Comparison of ENCODE assay signal across 7 cellular contexts in the genomic region with DNA sequence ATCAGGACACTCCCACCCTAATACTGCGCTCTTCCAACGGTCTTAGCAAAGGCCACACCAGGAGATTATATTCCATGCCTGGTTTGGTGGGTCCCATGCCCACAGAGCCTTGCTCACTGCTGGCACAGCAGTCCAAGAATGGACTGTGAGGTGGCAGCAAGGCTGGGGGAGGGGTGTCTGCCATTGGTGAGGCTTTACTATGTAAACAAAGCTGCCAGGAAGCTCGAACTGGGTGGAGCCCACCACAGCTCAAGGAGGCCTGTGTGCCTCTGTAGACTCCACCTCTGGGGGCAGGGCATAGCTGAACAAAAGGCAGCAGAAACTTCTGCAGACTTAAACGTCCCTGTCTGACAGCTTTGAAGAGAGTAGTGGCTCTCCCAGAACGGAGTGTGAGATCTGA. TPM values are rescaled to one million over a fixed set of nuclear protein-coding genes. Genes with fewer than 3 reads are reported as not detected.
DNase-seq lines count a peak whose midpoint lies in the region; ATAC-seq and TF ChIP-seq lines count a peak whose summit lies in the region.
"Not testable (repeated sequence)": the region's sequence is repeated elsewhere in the genome, so short reads cannot be mapped to it uniquely, and the experiment has no call there.

No MANE protein-coding gene starts in this region.

- RAD21 ChIA-PET in HCT116 (lab: Charles Lee; ENCODE audit: low non-redundant PET in 1 of 2, low total read pairs in 2 of 2, uncharacterized antibody in 2 of 2, unreplicated experiment in 2 of 2) = not testable (repeated sequence)

- not testable (repeated sequence) for H3K36me3 ChIP-seq in HCT116 (ENCODE audit: control insufficient read depth in 1 of 2, insufficient read depth in 2 of 2, low read length in 2 of 2); PC-3 (ENCODE audit: low read depth, low read length); mucosa of descending colon (ENCODE audit: low read depth)

- H3K27me3 Mint-ChIP-seq in CD4-positive, alpha-beta T cell; activated CD4-positive, alpha-beta T cell treated with anti-CD3 and anti-CD28 coated beads, Interleukin-2, amount 10 ng/mL, durations not matched to agents 7 days and 5 days: not testable (repeated sequence)

- peaks cover 22% of the 10 kb centered on the region for H3K4me1 Mint-ChIP-seq in CD4-positive, alpha-beta T cell (ENCODE audit: low read depth)
- H3K4me1 Mint-ChIP-seq in activated CD4-positive, alpha-beta T cell treated with anti-CD3 and anti-CD28 coated beads, Interleukin-2, amount 10 ng/mL, durations not matched to agents 7 days and 5 days = peaks cover 25% of the 10 kb centered on the region

- H3K9me3 ChIP-seq in CD4-positive, alpha-beta T cell (ENCODE audit: control insufficient read depth, low read length); HCT116 (ENCODE audit: control insufficient read depth in 1 of 2, insufficient read depth in 1 of 2, low read depth in 1 of 2, low read length in 2 of 2); PC-3 (ENCODE audit: low read length); mucosa of descending colon: not testable (repeated sequence)

- POLR2A ChIA-PET in CD4-positive, alpha-beta T cell (lab: Charles Lee) = interaction anchor here (0.8 to 2.7 kb wide), 4 partner anchors 11 to 18 kb away, joined by 3 to 13 read pairs (median 5); a partner anchor contains a TSS
- POLR2A ChIA-PET in HCT116 (lab: Charles Lee) = interaction anchor here (1.4 kb wide), 1 partner anchor 13 kb away, joined by 3 read pairs; a partner anchor contains a TSS
- POLR2A ChIA-PET in PC-3 (lab: Charles Lee; ENCODE audit: unreplicated experiment) = not testable (repeated sequence)
- POLR2A ChIA-PET in activated CD4-positive, alpha-beta T cell treated with anti-CD3 and anti-CD28 coated beads, Interleukin-2, amount 10 ng/mL, durations not matched to agents 7 days and 5 days (lab: Charles Lee) = interaction anchor here (0.6 kb wide), 1 partner anchor 126 kb away, joined by 4 read pairs; no protein-coding TSS in a partner anchor

- not testable (repeated sequence) for H2AFZ ChIP-seq in HCT116 (ENCODE audit: low read depth, low read length, poor library complexity, severe bottlenecking); PC-3 (ENCODE audit: low read length)

- TF ChIP-seq RAD21 in HCT116 (IDR thresholded peaks at IDR 0.05; ENCODE audit: low read depth) = not testable (repeated sequence)

- CTCF ChIA-PET in CD4-positive, alpha-beta T cell (lab: Charles Lee) = interaction anchor here (0.9 kb wide), 1 partner anchor 10 kb away, joined by 3 read pairs; no protein-coding TSS in a partner anchor
- CTCF ChIA-PET in HCT116 (lab: Charles Lee) = interaction anchor here (5.0 kb wide), 1 partner anchor 10 kb away, joined by 19 read pairs; no protein-coding TSS in a partner anchor
- CTCF ChIA-PET in PC-3 (lab: Charles Lee) = not testable (repeated sequence)
- CTCF ChIA-PET in activated CD4-positive, alpha-beta T cell treated with anti-CD3 and anti-CD28 coated beads, Interleukin-2, amount 10 ng/mL, durations not matched to agents 7 days and 5 days (lab: Charles Lee) = interaction anchor here (1.9 kb wide), 1 partner anchor 12 kb away, joined by 10 read pairs; no protein-coding TSS in a partner anchor

- not testable (repeated sequence) for H3K9me2 ChIP-seq in HCT116 (ENCODE audit: insufficient read depth); PC-3 (replicated peaks; ENCODE audit: low read length)

- not testable (repeated sequence) for H3K27ac ChIP-seq in CD4-positive, alpha-beta T cell (ENCODE audit: low read depth, low read length); HCT116 (ENCODE audit: low read depth, low read length); PC-3 (ENCODE audit: low read length)

- H3K36me3 Mint-ChIP-seq in CD4-positive, alpha-beta T cell (ENCODE audit: low read depth) = peaks cover 47% of the 10 kb centered on the region
- peaks cover 53% of the 10 kb centered on the region for H3K36me3 Mint-ChIP-seq in activated CD4-positive, alpha-beta T cell treated with anti-CD3 and anti-CD28 coated beads, Interleukin-2, amount 10 ng/mL, durations not matched to agents 7 days and 5 days (ENCODE audit: low read depth)

- peak overlapping the region; percentile 44 for H3K27ac Mint-ChIP-seq in CD4-positive, alpha-beta T cell
- peak overlapping the region; percentile 71 for H3K27ac Mint-ChIP-seq in activated CD4-positive, alpha-beta T cell treated with anti-CD3 and anti-CD28 coated beads, Interleukin-2, amount 10 ng/mL, durations not matched to agents 7 days and 5 days

- not testable (repeated sequence) for H3K79me2 ChIP-seq in HCT116 (ENCODE audit: insufficient read depth, low read length); PC-3 (ENCODE audit: low read length)

- peak overlapping the region; percentile 39 for H3K4me2 ChIP-seq in HCT116 (ENCODE audit: low read length)
- not testable (repeated sequence) for H3K4me2 ChIP-seq in PC-3 (ENCODE audit: low read length)

- H3K9ac ChIP-seq in HCT116 (ENCODE audit: low read length); PC-3 (ENCODE audit: low read length): not testable (repeated sequence)

- H3K27me3 ChIP-seq in CD4-positive, alpha-beta T cell (ENCODE audit: control insufficient read depth, insufficient read depth, low read length); HCT116 (ENCODE audit: insufficient read depth, low read length); PC-3 (ENCODE audit: low read length): not testable (repeated sequence)

- not testable (repeated sequence) for H3K9me3 Mint-ChIP-seq in CD4-positive, alpha-beta T cell
- H3K9me3 Mint-ChIP-seq in activated CD4-positive, alpha-beta T cell treated with anti-CD3 and anti-CD28 coated beads, Interleukin-2, amount 10 ng/mL, durations not matched to agents 7 days and 5 days = peaks cover 43% of the 10 kb centered on the region

- not testable (repeated sequence) for BruUV-seq in HCT116 (replicated peaks; lab: Mats Ljungman, UMichigan); PC-3 (replicated peaks; lab: Mats Ljungman, UMichigan)

- not testable (repeated sequence) for H3K4me1 ChIP-seq in HCT116 (ENCODE audit: control insufficient read depth in 1 of 2, insufficient read depth in 2 of 2, low read length in 2 of 2); PC-3 (ENCODE audit: insufficient read depth, low read length); mucosa of descending colon (ENCODE audit: low read depth)

- 0 out of 4 replicates have a peak overlapping the region, but pooled peaks of 1 of the 2 experiments have one; percentile 8 for H3K4me3 ChIP-seq in HCT116 (replicated peaks in 1 of 2; ENCODE audit: low read depth in 1 of 2, low read length in 2 of 2)
- H3K4me3 ChIP-seq in PC-3 (ENCODE audit: low read length); mucosa of descending colon: not testable (repeated sequence)

- H3F3A ChIP-seq in PC-3 (ENCODE audit: low read length, unreplicated experiment) = not testable (repeated sequence)

- H4K20me1 ChIP-seq in HCT116 (ENCODE audit: insufficient read depth); PC-3 (ENCODE audit: low read length): not testable (repeated sequence)

- DNase-seq in CD4-positive, alpha-beta T cell = peak in 7 of 10 experiments; percentile 30 to 57 (median 44)
- not testable (repeated sequence) for DNase-seq in HCT116 (ENCODE audit: low read depth, low spot score)
- DNase-seq in PC-3 (peak; percentile 47), mucosa of descending colon (peak in 2 of 3 donors; percentile 34 to 63)
- DNase-seq in activated CD4-positive, alpha-beta T cell treated with anti-CD3 and anti-CD28 coated beads, Interleukin-2, amount 10 ng/mL, durations not matched to agents 7 days and 5 days = peak; percentile 63
- peak; percentile 55 for DNase-seq in activated effector memory CD4-positive, alpha-beta T cell treated with Interleukin-2 at 50 U/mL for 16 hours
- DNase-seq in central memory CD4-positive, alpha-beta T cell = peak; percentile 45

- peak overlapping the region; percentile 25 for H3K4me3 Mint-ChIP-seq in CD4-positive, alpha-beta T cell
- H3K4me3 Mint-ChIP-seq in activated CD4-positive, alpha-beta T cell treated with anti-CD3 and anti-CD28 coated beads, Interleukin-2, amount 10 ng/mL, durations not matched to agents 7 days and 5 days = not testable (repeated sequence)

- TF ChIP-seq CTCF in CD4-positive, alpha-beta T cell (IDR thresholded peaks at IDR 0.05); HCT116 (IDR thresholded peaks at IDR 0.05 in 2 of 3, conservative IDR thresholded peaks at IDR 0.05 in 1 of 3; ENCODE audit: borderline replicate concordance in 1 of 3, insufficient read depth in 1 of 3, low read depth in 2 of 3, low read length in 2 of 3); PC-3 (conservative IDR thresholded peaks at IDR 0.05; ENCODE audit: low read depth, low read length); mucosa of descending colon (IDR thresholded peaks at IDR 0.05): not testable (repeated sequence)

- peak; percentile 34 for ATAC-seq in CD4-positive, alpha-beta T cell (ENCODE audit: poor library complexity)
- ATAC-seq in HCT116 (peak; percentile 63), PC-3 (peak; percentile 35)
- not testable (repeated sequence) for ATAC-seq in mucosa of descending colon

- not testable (repeated sequence) for TF ChIP-seq POLR2A in HCT116 (IDR thresholded peaks at IDR 0.05; ENCODE audit: borderline replicate concordance, extremely low read depth, insufficient read depth, insufficient read length)

- intact Hi-C loops in CD4-positive, alpha-beta T cell (cut with DNase I, micrococcal nuclease); HCT116 (cut with micrococcal nuclease); PC-3 (cut with micrococcal nuclease); mucosa of descending colon (cut with DNase I, micrococcal nuclease): not testable (repeated sequence)

RNA-seq across cellular contexts. Expression of a gene that starts 13.2 kb away (rescaled TPM):
- total RNA-seq in CD4-positive, alpha-beta T cell = 100 to 1,000 TPM; 167 to 182 TPM
- total RNA-seq in HCT116 (2021; ENCODE audit: unreplicated experiment) (81.6 TPM), PC-3 (2014; rRNA removed) (255 and 256 TPM in 2 replicates), mucosa of descending colon (10 to 100 TPM; 40.2 to 45.5 (median 42.9) TPM)
- 129 and 166 TPM in 2 replicates for polyA plus RNA-seq in HCT116 (2012)
- total RNA-seq in activated CD4-positive, alpha-beta T cell treated with anti-CD3 and anti-CD28 coated beads, Interleukin-2, amount 10 ng/mL, durations not matched to agents 7 days and 5 days = 100 to 1,000 TPM; 105 to 112 TPM
